Comparison of ENCODE assay signal across 14 cellular contexts in genomic region chr12:67721216-67721615, GRCh38.
DNase-seq lines count a peak whose midpoint lies in the region; ATAC-seq and TF ChIP-seq lines count a peak whose summit lies in the region.
"Had no signal": no experiment of that assay in that cellular context is flagged by ENCODE, and none has a peak within 500 bp of the region (broad histone marks: within the 10 kb centered on the region; RNA-seq: fewer than 3 reads in every experiment).

No MANE protein-coding gene starts in this region.

- H3K27me3 ChIP-seq in body of pancreas: no peaks in the 10 kb centered on the region
- no peaks in the 10 kb centered on the region for H3K27me3 ChIP-seq in sigmoid colon
- no peaks in the 10 kb centered on the region for H3K27me3 ChIP-seq in Karpas-422 (ENCODE audit: low read length)
- H3K27me3 ChIP-seq: BLaER1 treated with 17β-estradiol and CSF1 and Interleukin-3, amounts not matched to agents 10 nM and 100 nM had no signal

- TF ChIP-seq CTCF in body of pancreas (IDR thresholded peaks at IDR 0.05) (no peak), sigmoid colon (IDR thresholded peaks at IDR 0.05) (no peak)

- WGBS in body of pancreas, 2 donors: 12 to 14% methylated on average over 4 of the region's 4 CpGs
- WGBS in sigmoid colon, 2 donors: 14 to 51% methylated on average over 4 of the region's 4 CpGs

- no peaks in the 10 kb centered on the region for H3K36me3 ChIP-seq in body of pancreas (replicated peaks in 1 of 2; ENCODE audit: insufficient read depth in 1 of 2, low read depth in 2 of 2)
- no peaks in the 10 kb centered on the region for H3K36me3 ChIP-seq in sigmoid colon
- no peaks in the 10 kb centered on the region for H3K36me3 ChIP-seq in Karpas-422 (ENCODE audit: insufficient read depth, low read length)
- H3K36me3 ChIP-seq: BLaER1 treated with 17β-estradiol and CSF1 and Interleukin-3, amounts not matched to agents 10 nM and 100 nM had no signal

- H3K9me2 ChIP-seq in Karpas-422 (replicated peaks; ENCODE audit: insufficient read depth, low read length): no peaks in the 10 kb centered on the region

- H3K9me3 ChIP-seq in body of pancreas (no peaks in the 10 kb centered on the region), sigmoid colon (no peaks in the 10 kb centered on the region), Karpas-422 (ENCODE audit: low read length) (no peaks in the 10 kb centered on the region)

- intact Hi-C loops in body of pancreas (cut with DNase I): no loop called here
- intact Hi-C loops in left colon (cut with DNase I, micrococcal nuclease): no loop called here
- intact Hi-C loops in sigmoid colon (cut with DNase I): no loop called here

- ATAC-seq in body of pancreas (peak; percentile 98), left colon (peak; percentile 93)
- ATAC-seq: activated T-cell treated with anti-CD3 and anti-CD28 coated beads, Interleukin-2, amount 50 U/mL, for 4 hours; GM12878 had no signal

- H3K9ac ChIP-seq in Karpas-422 (ENCODE audit: low read length): no peak overlapping the region
- H3K9ac ChIP-seq: BLaER1 treated with 17β-estradiol and CSF1 and Interleukin-3, amounts not matched to agents 10 nM and 100 nM had no signal

- H2AFZ ChIP-seq in Karpas-422 (ENCODE audit: low read length): no peak overlapping the region

- TF ChIP-seq POLR2A in body of pancreas (IDR thresholded peaks at IDR 0.05): no peak
- TF ChIP-seq POLR2A in sigmoid colon (IDR thresholded peaks at IDR 0.05): no peak

- H3K4me3 ChIP-seq in body of pancreas (no peak overlapping the region), sigmoid colon (no peak overlapping the region), Karpas-422 (ENCODE audit: low read length) (no peak overlapping the region)
- H3K4me3 ChIP-seq: BLaER1 treated with 17β-estradiol and CSF1 and Interleukin-3, amounts not matched to agents 10 nM and 100 nM; GM12878 had no signal

- no peak overlapping the region for H3K4me2 ChIP-seq in Karpas-422 (ENCODE audit: low read depth, low read length, poor library complexity, severe bottlenecking)
- H3K4me2 ChIP-seq: BLaER1 treated with 17β-estradiol and CSF1 and Interleukin-3, amounts not matched to agents 10 nM and 100 nM had no signal

- H3K27ac ChIP-seq in body of pancreas (peak overlapping the region in 3 of 4 donors; percentile 25 to 66 (median 52)), sigmoid colon (peak overlapping the region in 3 of 4 donors; percentile 40 to 51 (median 47)), Karpas-422 (ENCODE audit: low read length) (no peak overlapping the region)
- H3K27ac ChIP-seq: BLaER1 treated with 17β-estradiol and CSF1 and Interleukin-3, amounts not matched to agents 10 nM and 100 nM had no signal

- no peaks in the 10 kb centered on the region for H3K79me2 ChIP-seq in Karpas-422 (ENCODE audit: low read length)

- H3K4me1 ChIP-seq in body of pancreas (peaks cover 24% of the 10 kb centered on the region), sigmoid colon (peaks cover 0 to 28% (median 17%) of the 10 kb centered on the region in 4 donors), Karpas-422 (ENCODE audit: low read length) (peaks cover 6% of the 10 kb centered on the region)
- H3K4me1 ChIP-seq: BLaER1 treated with 17β-estradiol and CSF1 and Interleukin-3, amounts not matched to agents 10 nM and 100 nM had no signal

- peak; percentile 39 for DNase-seq in LoVo (ENCODE audit: low spot score)
- DNase-seq in body of pancreas: peak; percentile 64 to 75 (median 73)
- DNase-seq in left colon: peak; percentile 34 to 36
- DNase-seq in sigmoid colon: no peak
- DNase-seq in RKO (ENCODE audit: low spot score): no peak
- DNase-seq in activated CD8-positive, alpha-beta memory T cell treated with anti-CD3 and anti-CD28 coated beads, Interleukin-2, amount 50 U/mL, for 4 hours: no peak
- DNase-seq in NCI-H2081 treated with DMSO at 0.1 percent for 48 hours (lab: John Stamatoyannopoulos, UW): no peak
- DNase-seq in Karpas-422: no peak
- DNase-seq: activated CD4-positive, alpha-beta T cell treated with anti-CD3 and anti-CD28 coated beads for 4 hours; activated T-cell treated with anti-CD3 and anti-CD28 coated beads, Interleukin-2, amount 50 U/mL, for 4 hours; posterior cingulate gyrus; RPMI8226 had no signal

- no peak for TF ChIP-seq EP300 in sigmoid colon (IDR thresholded peaks at IDR 0.05)

- H4K20me1 ChIP-seq in Karpas-422 (ENCODE audit: insufficient read depth, low read depth, low read length): no peaks in the 10 kb centered on the region
- H4K20me1 ChIP-seq: BLaER1 treated with 17β-estradiol and CSF1 and Interleukin-3, amounts not matched to agents 10 nM and 100 nM had no signal

Comparison
In these comparisons a context has a peak if more than half of its experiments do, and no peak if none do; other contexts are left out.
1. DNase-seq: peak in LoVo (single experiment), body of pancreas (4 of 4) and left colon (2 of 2); none in sigmoid colon (single experiment), RKO (single experiment), activated CD8-positive, alpha-beta memory T cell treated with anti-CD3 and anti-CD28 coated beads, Interleukin-2, amount 50 U/mL, for 4 hours (single experiment), NCI-H2081 treated with DMSO at 0.1 percent for 48 hours (single experiment) and Karpas-422 (single experiment).